ENCODE assay signal across 1 cellular context in genomic region chr6:111748247-111748647, GRCh38.
TF ChIP-seq lines count a peak whose summit lies in the region.

No MANE protein-coding gene starts in this region.

TF ChIP-seq in GM12878, 131 proteins besides CTCF, POLR2A, EP300 and RAD21 (continued from another document and continues in another):
- no peak for TF ChIP-seq CEBPZ (IDR thresholded peaks at IDR 0.05; ENCODE audit: low read depth, low read length)
- no peak for TF ChIP-seq BACH1 (IDR thresholded peaks at IDR 0.05; ENCODE audit: borderline replicate concordance)
- no peak for TF ChIP-seq NKRF (conservative IDR thresholded peaks at IDR 0.05)
- TF ChIP-seq SMARCA5 (IDR thresholded peaks at IDR 0.05), result peak; percentile 33; the same call in 1 of the 2 replicates
- no peak for TF ChIP-seq ZBTB40 (IDR thresholded peaks at IDR 0.05; ENCODE audit: borderline replicate concordance)
- TF ChIP-seq BRCA1 (IDR thresholded peaks at IDR 0.05; ENCODE audit: low read depth, low read length), result no peak
- peak; percentile 79 for TF ChIP-seq CBFB (IDR thresholded peaks at IDR 0.05; ENCODE audit: low read depth)
- no peak for TF ChIP-seq SUZ12 (IDR thresholded peaks at IDR 0.05; ENCODE audit: unreplicated experiment)
- TF ChIP-seq POU2F2 (IDR thresholded peaks at IDR 0.05; ENCODE audit: borderline replicate concordance, low read depth, low read length), result no peak
- TF ChIP-seq RBBP5 (conservative IDR thresholded peaks at IDR 0.05), result no peak
- TF ChIP-seq HSF1 (IDR thresholded peaks at IDR 0.05; ENCODE audit: low read depth, low read length), result no peak
- TF ChIP-seq EZH2 (IDR thresholded peaks at IDR 0.05; ENCODE audit: borderline replicate concordance, control insufficient read depth, low read depth, low read length), result no peak
- no peak for TF ChIP-seq SIX5 (IDR thresholded peaks at IDR 0.05; ENCODE audit: low read depth, low read length, severe bottlenecking)
- no peak for TF ChIP-seq RFX5 (IDR thresholded peaks at IDR 0.05; ENCODE audit: low read depth, low read length)
- no peak for TF ChIP-seq CHD2 (IDR thresholded peaks at IDR 0.05; ENCODE audit: borderline replicate concordance, low read depth, low read length)
- peak; percentile 62; the same call in 1 of the 2 replicates for TF ChIP-seq PAX5 (IDR thresholded peaks at IDR 0.05; ENCODE audit: borderline replicate concordance, low read depth, low read length)
- TF ChIP-seq FOXM1 (IDR thresholded peaks at IDR 0.05; ENCODE audit: low read depth, low read length), result peak; percentile 78
- TF ChIP-seq NFXL1 (IDR thresholded peaks at IDR 0.05; ENCODE audit: borderline replicate concordance), result no peak
- TF ChIP-seq ZZZ3 (IDR thresholded peaks at IDR 0.05; ENCODE audit: control insufficient read depth, insufficient read length, low read depth), result no peak
- TF ChIP-seq MEF2B (IDR thresholded peaks at IDR 0.05; ENCODE audit: partially characterized antibody, poor library complexity, severe bottlenecking), result no peak
- TF ChIP-seq SMAD5 (IDR thresholded peaks at IDR 0.05; ENCODE audit: low read depth), result no peak
- no peak for TF ChIP-seq SP1 (IDR thresholded peaks at IDR 0.05; ENCODE audit: low read depth, low read length)
- TF ChIP-seq PAX8 (IDR thresholded peaks at IDR 0.05), result no peak
- peak; percentile 84 for TF ChIP-seq NFIC (IDR thresholded peaks at IDR 0.05; ENCODE audit: low read depth, low read length)
- no peak for TF ChIP-seq YBX1 (IDR thresholded peaks at IDR 0.05)
- no peak for TF ChIP-seq MLLT1 (IDR thresholded peaks at IDR 0.05)
- no peak for TF ChIP-seq RCOR1 (conservative IDR thresholded peaks at IDR 0.05; ENCODE audit: low read depth, low read length)
- no peak for TF ChIP-seq NR2C2 (IDR thresholded peaks at IDR 0.05; ENCODE audit: borderline replicate concordance, control insufficient read depth, insufficient read length, low read depth)
- no peak for TF ChIP-seq LARP7 (IDR thresholded peaks at IDR 0.05)
- peak; percentile 35; the same call in 1 of the 2 replicates for TF ChIP-seq MTA2 (IDR thresholded peaks at IDR 0.05; ENCODE audit: low read depth)
- no peak for TF ChIP-seq SMC3 (IDR thresholded peaks at IDR 0.05; ENCODE audit: borderline replicate concordance, low read length)
- TF ChIP-seq POLR2AphosphoS5 (IDR thresholded peaks at IDR 0.05; ENCODE audit: low read length), result no peak
- TF ChIP-seq WRNIP1 (IDR thresholded peaks at IDR 0.05; ENCODE audit: borderline replicate concordance, low read depth, low read length), result no peak
- TF ChIP-seq RUNX3 (IDR thresholded peaks at IDR 0.05; ENCODE audit: low read length), result peak; percentile 98
- TF ChIP-seq RAD51 (IDR thresholded peaks at IDR 0.05), result no peak
- TF ChIP-seq KLF5 (IDR thresholded peaks at IDR 0.05; ENCODE audit: partially characterized antibody), result no peak
- TF ChIP-seq CREM (IDR thresholded peaks at IDR 0.05; ENCODE audit: low read depth), result peak; percentile 29; the same call in 1 of the 2 replicates
- TF ChIP-seq ZNF207 (IDR thresholded peaks at IDR 0.05; ENCODE audit: borderline replicate concordance), result no peak
- TF ChIP-seq RELB (IDR thresholded peaks at IDR 0.05; ENCODE audit: low read depth), result no peak
- peak; percentile 39; the same call in 1 of the 2 replicates for TF ChIP-seq BCL11A (IDR thresholded peaks at IDR 0.05; ENCODE audit: low read depth, low read length)
- peak; percentile 66; the same call in 1 of the 2 replicates for TF ChIP-seq ZNF687 (IDR thresholded peaks at IDR 0.05)
- TF ChIP-seq NR2C1 (IDR thresholded peaks at IDR 0.05), result no peak
- TF ChIP-seq HCFC1 (IDR thresholded peaks at IDR 0.05; ENCODE audit: low read length), result no peak
- no peak for TF ChIP-seq RB1 (IDR thresholded peaks at IDR 0.05; ENCODE audit: borderline replicate concordance)
- TF ChIP-seq ESRRA (IDR thresholded peaks at IDR 0.05; ENCODE audit: low read length), result no peak
